8 cellular contexts compared by ENCODE assay signal in genomic region chr1:24541711-24542346, GRCh38. TPM values are rescaled to one million over a fixed set of nuclear protein-coding genes. Genes with fewer than 3 reads are reported as not detected.
DNase-seq lines count a peak whose midpoint lies in the region; ATAC-seq and TF ChIP-seq lines count a peak whose summit lies in the region.

No MANE protein-coding gene starts in this region.

- peaks cover 14% of the 10 kb centered on the region for H3K36me3 Mint-ChIP-seq in activated CD4-positive, alpha-beta T cell treated with anti-CD3 and anti-CD28 coated beads for 36 hours (ENCODE audit: low read depth)

- TF ChIP-seq POLR2A in testis (IDR thresholded peaks at IDR 0.05) = no peak

- H3K36me3 ChIP-seq in testis (ENCODE audit: low read depth, missing control alignments) = no peaks in the 10 kb centered on the region

- ATAC-seq in activated CD4-positive, alpha-beta T cell treated with anti-CD3 and anti-CD28 coated beads for 36 hours = no peak

- DNase-seq in activated CD4-positive, alpha-beta T cell treated with anti-CD3 and anti-CD28 coated beads for 36 hours = peak; percentile 68
- DNase-seq in activated CD4-positive, alpha-beta T cell treated with anti-CD3 and anti-CD28 coated beads, Interleukin-2, amount 50 U/mL, for 4 hours = no peak
- no peak for DNase-seq in foreskin fibroblast
- no peak for DNase-seq in testis
- no peak for DNase-seq in islet precursor cell
- no peak for DNase-seq in LoVo (ENCODE audit: low spot score)
- no peak for DNase-seq in AG08396 (ENCODE audit: low spot score)

- no peaks in the 10 kb centered on the region for H3K27me3 ChIP-seq in testis

- H3K27ac ChIP-seq in VCaP (no peak overlapping the region; the same call in 1 of the 2 replicates), testis (no peak overlapping the region)

- H3K4me3 Mint-ChIP-seq in activated CD4-positive, alpha-beta T cell treated with anti-CD3 and anti-CD28 coated beads for 36 hours = peak overlapping the region; percentile 48

- no peaks in the 10 kb centered on the region for H3K4me1 ChIP-seq in testis

- H3K4me1 Mint-ChIP-seq in activated CD4-positive, alpha-beta T cell treated with anti-CD3 and anti-CD28 coated beads for 36 hours = peaks cover 69% of the 10 kb centered on the region

- intact Hi-C loops in activated CD4-positive, alpha-beta T cell treated with anti-CD3 and anti-CD28 coated beads for 36 hours (cut with DNase I, micrococcal nuclease) = loop anchor here (1.0 to 2.0 kb wide), 6 partner anchors 14 to 127 kb away; partner anchors contain the start of genes NCMAP (in 1 of the 2), NIPAL3 (in 1 of the 2) and SRRM1 (in 1 of the 2)
- intact Hi-C loops in testis (cut with DNase I; ENCODE audit: low total_unique reads) = no loop called here

- peak overlapping the region; percentile 93 for H3K27ac Mint-ChIP-seq in activated CD4-positive, alpha-beta T cell treated with anti-CD3 and anti-CD28 coated beads for 36 hours

- H3K9me3 ChIP-seq in testis = no peaks in the 10 kb centered on the region

- TF ChIP-seq CTCF in VCaP (conservative IDR thresholded peaks at IDR 0.05) (peak; percentile 60), foreskin fibroblast (IDR thresholded peaks at IDR 0.05; ENCODE audit: low read depth, low read length) (peak; percentile 51), testis (IDR thresholded peaks at IDR 0.05) (peak; percentile 44 to 61 (median 53))

- H3K27me3 Mint-ChIP-seq in activated CD4-positive, alpha-beta T cell treated with anti-CD3 and anti-CD28 coated beads for 36 hours = no peaks in the 10 kb centered on the region

- POLR2A ChIA-PET in activated CD4-positive, alpha-beta T cell treated with anti-CD3 and anti-CD28 coated beads for 36 hours (lab: Charles Lee) = interaction anchor here (0.6 to 1.6 kb wide), 7 partner anchors 40 to 436 kb away, joined by 3 to 12 read pairs (median 4); no protein-coding TSS in a partner anchor

- no peaks in the 10 kb centered on the region for H3K9me3 Mint-ChIP-seq in activated CD4-positive, alpha-beta T cell treated with anti-CD3 and anti-CD28 coated beads for 36 hours (ENCODE audit: low read depth)

- CTCF ChIA-PET in activated CD4-positive, alpha-beta T cell treated with anti-CD3 and anti-CD28 coated beads for 36 hours (lab: Charles Lee) = interaction anchor here (0.8 to 4.5 kb wide), 16 partner anchors 8 to 150 kb away, joined by 3 to 45 read pairs (median 4); partner anchors contain the start of genes NIPAL3 and STPG1

- H3K4me3 ChIP-seq in foreskin fibroblast (ENCODE audit: low read depth in 1 of 2, low read length in 2 of 2) = no peak overlapping the region
- H3K4me3 ChIP-seq in testis = no peak overlapping the region

- 68 to 69% methylated on average over 8 of the region's 8 CpGs for WGBS in testis, 2 donors

RNA-seq across cellular contexts. Expression of gene NCMAP, which starts 14.1 kb away (rescaled TPM):
- total RNA-seq in activated CD4-positive, alpha-beta T cell treated with anti-CD3 and anti-CD28 coated beads for 36 hours = under 1 TPM in 1 of 2 experiments, not detected in 1; 0.05 TPM
- 1 to 10 TPM in 1 of 2 donors, under 1 TPM in 1; 0.24 to 1.1 TPM for total RNA-seq in testis
- 0.26 TPM for polyA plus RNA-seq in testis (ENCODE audit: insufficient read depth, low read depth, low replicate concordance)

RNA-seq across cellular contexts. Expression of gene RCAN3, which starts 39.2 kb away (rescaled TPM):
- total RNA-seq in activated CD4-positive, alpha-beta T cell treated with anti-CD3 and anti-CD28 coated beads for 36 hours = 10 to 100 TPM; 62.3 to 67.5 TPM
- total RNA-seq in testis = 1 to 10 TPM; 7.9 to 8.0 TPM
- polyA plus RNA-seq in testis (ENCODE audit: insufficient read depth, low read depth, low replicate concordance) = 4.2 TPM

Comparison
In these comparisons a context has a peak if more than half of its experiments do, and no peak if none do; other contexts are left out.
1. RNA of gene RCAN3, which starts 39.2 kb away (total RNA-seq): 62.3 to 67.5 TPM in activated CD4-positive, alpha-beta T cell treated with anti-CD3 and anti-CD28 coated beads for 36 hours; 7.9 to 8.0 TPM in testis; every median in the first group is over 4 times any median in the second.
2. Peak in every context shown above with its lines, with median percentiles within 50 percentile points of each other: CTCF ChIP-seq.